In the genomic region with DNA sequence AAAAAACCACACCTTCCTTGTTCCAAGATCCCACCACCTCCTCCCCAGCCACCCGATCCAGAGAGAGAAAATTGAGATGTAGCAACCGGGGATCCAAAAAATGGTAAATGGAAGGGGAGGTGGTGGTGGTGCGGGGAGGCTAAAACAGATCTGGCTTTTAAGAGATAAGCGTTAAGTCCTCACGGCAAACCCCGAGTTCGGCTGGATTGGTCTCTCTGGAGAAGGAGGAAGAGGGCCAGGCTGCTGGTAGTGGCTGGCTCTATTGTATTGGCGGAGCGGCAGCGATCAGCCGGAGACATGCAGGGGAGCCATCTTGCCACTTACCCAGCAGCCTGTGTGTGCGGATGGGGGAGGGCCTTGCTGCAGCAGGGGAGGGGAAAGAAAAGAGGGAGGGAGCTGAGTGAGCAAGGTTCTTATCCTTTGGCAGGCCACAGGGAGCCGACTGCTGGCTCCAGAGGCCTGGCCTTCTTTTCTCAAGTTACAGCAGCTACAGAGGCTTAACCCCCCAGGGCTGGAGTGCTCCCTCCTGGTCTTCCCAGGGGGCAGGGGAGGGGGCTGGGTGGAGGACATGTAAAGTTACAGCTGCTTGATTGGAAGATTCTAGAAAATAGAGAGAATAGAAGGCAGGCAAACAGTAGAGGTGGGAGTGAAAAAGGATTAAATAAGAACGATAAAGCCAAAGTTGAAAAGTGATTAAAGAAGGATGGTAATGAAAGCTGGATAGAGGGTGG, we compare ENCODE assay signal across 8 cellular contexts. TPM values are rescaled to one million over a fixed set of nuclear protein-coding genes. Genes with fewer than 3 reads are reported as not detected.
A peak's percentile ranks its signal among the peaks of the same experiment; 100 is the strongest.
DNase-seq lines count a peak whose midpoint lies in the region; ATAC-seq and TF ChIP-seq lines count a peak whose summit lies in the region.

No MANE protein-coding gene starts in this region.

- H3K4me3 ChIP-seq in CD8-positive, alpha-beta T cell (ENCODE audit: low read depth, low read length) = peak overlapping the region; percentile 78
- H3K4me3 ChIP-seq in fibroblast of mammary gland (ENCODE audit: control insufficient read depth, low read depth, low read length) = peak overlapping the region; percentile 80

- CTCF ChIA-PET in CD8-positive, alpha-beta T cell (lab: Charles Lee) = interaction anchor here (0.6 to 5.2 kb wide), 14 partner anchors 9 to 1344 kb away, joined by 3 to 24 read pairs (median 7); a partner anchor contains a TSS

- DNase-seq in CD8-positive, alpha-beta T cell = peak; percentile 55 to 80 (median 75)
- DNase-seq in activated T-cell treated with anti-CD3 and anti-CD28 coated beads for 4 hours (peak; percentile 68), fibroblast of mammary gland (ENCODE audit: low read depth) (peak; percentile 92), nephron progenitor cell (peak; percentile 78), stromal cell of bone marrow (ENCODE audit: low read depth) (peak; percentile 89), NCI-H510A (lab: John Stamatoyannopoulos, UW) (no peak)

- H3K36me3 Mint-ChIP-seq in CD8-positive, alpha-beta T cell = peaks cover 76% of the 10 kb centered on the region
- peaks cover 52% of the 10 kb centered on the region for H3K36me3 Mint-ChIP-seq in nephron progenitor cell (ENCODE audit: low read depth)

- POLR2A ChIA-PET in CD8-positive, alpha-beta T cell (lab: Charles Lee) = interaction anchor here (0.8 to 2.5 kb wide), 4 partner anchors 9 to 231 kb away, joined by 3 to 16 read pairs (median 3); a partner anchor contains a TSS

- peak overlapping the region; percentile 61 for H3K27ac ChIP-seq in CD8-positive, alpha-beta T cell (ENCODE audit: low read depth, low read length)

- no peak for TF ChIP-seq CTCF in CD8-positive, alpha-beta T cell (IDR thresholded peaks at IDR 0.05)
- TF ChIP-seq CTCF in fibroblast of mammary gland (conservative IDR thresholded peaks at IDR 0.05; ENCODE audit: control insufficient read depth, insufficient read depth, low read depth, low read length) (no peak), nephron progenitor cell (IDR thresholded peaks at IDR 0.05) (no peak)

- no peaks in the 10 kb centered on the region for H3K27me3 ChIP-seq in CD8-positive, alpha-beta T cell (ENCODE audit: insufficient read depth, low read length)

- no peak for TF ChIP-seq EP300 in Ishikawa (IDR thresholded peaks at IDR 0.05; ENCODE audit: borderline replicate concordance)

- no peaks in the 10 kb centered on the region for H3K9me3 Mint-ChIP-seq in CD8-positive, alpha-beta T cell
- no peaks in the 10 kb centered on the region for H3K9me3 Mint-ChIP-seq in nephron progenitor cell

- TF ChIP-seq RAD21 in Ishikawa (IDR thresholded peaks at IDR 0.05; ENCODE audit: low read depth) = no peak

- H3K9me3 ChIP-seq in CD8-positive, alpha-beta T cell (ENCODE audit: low read length) = no peaks in the 10 kb centered on the region

- H3K27ac Mint-ChIP-seq in CD8-positive, alpha-beta T cell = peak overlapping the region; percentile 94
- H3K27ac Mint-ChIP-seq in nephron progenitor cell = peak overlapping the region; percentile 97

- H3K4me1 Mint-ChIP-seq in CD8-positive, alpha-beta T cell (ENCODE audit: low read depth) = peaks cover 41% of the 10 kb centered on the region
- H3K4me1 Mint-ChIP-seq in nephron progenitor cell = peaks cover 60% of the 10 kb centered on the region

- H3K4me1 ChIP-seq in CD8-positive, alpha-beta T cell (ENCODE audit: insufficient read depth, low read length) = peaks cover 28% of the 10 kb centered on the region

- ATAC-seq in CD8-positive, alpha-beta T cell = peak; percentile 93
- ATAC-seq in GM21526 (IDR thresholded peaks at IDR 0.05; ENCODE audit: low FRiP score, unreplicated experiment) = peak; percentile 70

- H3K27me3 Mint-ChIP-seq in CD8-positive, alpha-beta T cell (ENCODE audit: low read depth) = no peaks in the 10 kb centered on the region
- no peaks in the 10 kb centered on the region for H3K27me3 Mint-ChIP-seq in nephron progenitor cell (ENCODE audit: low read depth, poor library complexity)

- peaks cover 54% of the 10 kb centered on the region for H3K36me3 ChIP-seq in CD8-positive, alpha-beta T cell (ENCODE audit: insufficient read depth, low read length)

- H3K4me3 Mint-ChIP-seq in CD8-positive, alpha-beta T cell = peak overlapping the region; percentile 94
- peak overlapping the region; percentile 97 for H3K4me3 Mint-ChIP-seq in nephron progenitor cell

- intact Hi-C loops in CD8-positive, alpha-beta T cell (cut with DNase I, micrococcal nuclease) = loop anchor here (1.0 to 10.0 kb wide), 4 partner anchors 23 to 483 kb away; a partner anchor contains a TSS

TF ChIP-seq in Ishikawa, 13 proteins besides CTCF, POLR2A, EP300 and RAD21:
- TF ChIP-seq NFIC (IDR thresholded peaks at IDR 0.05) (no peak), TAF1 (IDR thresholded peaks at IDR 0.05; ENCODE audit: low read depth) (peak; percentile 94), TCF12 (IDR thresholded peaks at IDR 0.05; ENCODE audit: low read depth) (0 out of 2 replicates have a peak, but pooled peaks have one; percentile 40), YY1 (IDR thresholded peaks at IDR 0.05; ENCODE audit: low read depth) (peak; percentile 97), FOXM1 (IDR thresholded peaks at IDR 0.05; ENCODE audit: borderline replicate concordance, low read depth) (no peak), CEBPB (IDR thresholded peaks at IDR 0.05) (0 out of 2 replicates have a peak, but pooled peaks have one; percentile 7), CREB1 (IDR thresholded peaks at IDR 0.05; ENCODE audit: low read depth) (no peak), TEAD4 (IDR thresholded peaks at IDR 0.05) (peak; percentile 41), ZBTB7A (IDR thresholded peaks at IDR 0.05; ENCODE audit: low read depth) (no peak), EGR1 (IDR thresholded peaks at IDR 0.05) (peak; percentile 30; the same call in 1 of the 2 replicates)
- TF ChIP-seq, protein P1, sequence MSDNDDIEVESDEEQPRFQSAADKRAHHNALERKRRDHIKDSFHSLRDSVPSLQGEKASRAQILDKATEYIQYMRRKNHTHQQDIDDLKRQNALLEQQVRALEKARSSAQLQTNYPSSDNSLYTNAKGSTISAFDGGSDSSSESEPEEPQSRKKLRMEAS (IDR thresholded peaks at IDR 0.05) = no peak
- TF ChIP-seq, protein P2, sequence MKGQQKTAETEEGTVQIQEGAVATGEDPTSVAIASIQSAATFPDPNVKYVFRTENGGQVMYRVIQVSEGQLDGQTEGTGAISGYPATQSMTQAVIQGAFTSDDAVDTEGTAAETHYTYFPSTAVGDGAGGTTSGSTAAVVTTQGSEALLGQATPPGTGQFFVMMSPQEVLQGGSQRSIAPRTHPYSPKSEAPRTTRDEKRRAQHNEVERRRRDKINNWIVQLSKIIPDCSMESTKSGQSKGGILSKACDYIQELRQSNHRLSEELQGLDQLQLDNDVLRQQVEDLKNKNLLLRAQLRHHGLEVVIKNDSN (IDR thresholded peaks at IDR 0.05) = no peak
- TF ChIP-seq, protein P3, sequence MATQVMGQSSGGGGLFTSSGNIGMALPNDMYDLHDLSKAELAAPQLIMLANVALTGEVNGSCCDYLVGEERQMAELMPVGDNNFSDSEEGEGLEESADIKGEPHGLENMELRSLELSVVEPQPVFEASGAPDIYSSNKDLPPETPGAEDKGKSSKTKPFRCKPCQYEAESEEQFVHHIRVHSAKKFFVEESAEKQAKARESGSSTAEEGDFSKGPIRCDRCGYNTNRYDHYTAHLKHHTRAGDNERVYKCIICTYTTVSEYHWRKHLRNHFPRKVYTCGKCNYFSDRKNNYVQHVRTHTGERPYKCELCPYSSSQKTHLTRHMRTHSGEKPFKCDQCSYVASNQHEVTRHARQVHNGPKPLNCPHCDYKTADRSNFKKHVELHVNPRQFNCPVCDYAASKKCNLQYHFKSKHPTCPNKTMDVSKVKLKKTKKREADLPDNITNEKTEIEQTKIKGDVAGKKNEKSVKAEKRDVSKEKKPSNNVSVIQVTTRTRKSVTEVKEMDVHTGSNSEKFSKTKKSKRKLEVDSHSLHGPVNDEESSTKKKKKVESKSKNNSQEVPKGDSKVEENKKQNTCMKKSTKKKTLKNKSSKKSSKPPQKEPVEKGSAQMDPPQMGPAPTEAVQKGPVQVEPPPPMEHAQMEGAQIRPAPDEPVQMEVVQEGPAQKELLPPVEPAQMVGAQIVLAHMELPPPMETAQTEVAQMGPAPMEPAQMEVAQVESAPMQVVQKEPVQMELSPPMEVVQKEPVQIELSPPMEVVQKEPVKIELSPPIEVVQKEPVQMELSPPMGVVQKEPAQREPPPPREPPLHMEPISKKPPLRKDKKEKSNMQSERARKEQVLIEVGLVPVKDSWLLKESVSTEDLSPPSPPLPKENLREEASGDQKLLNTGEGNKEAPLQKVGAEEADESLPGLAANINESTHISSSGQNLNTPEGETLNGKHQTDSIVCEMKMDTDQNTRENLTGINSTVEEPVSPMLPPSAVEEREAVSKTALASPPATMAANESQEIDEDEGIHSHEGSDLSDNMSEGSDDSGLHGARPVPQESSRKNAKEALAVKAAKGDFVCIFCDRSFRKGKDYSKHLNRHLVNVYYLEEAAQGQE (IDR thresholded peaks at IDR 0.05; ENCODE audit: low read depth) = no peak
TF ChIP-seq in Ishikawa: peak in this region for 6.

RNA-seq across cellular contexts. Expression of a gene that starts 14.1 kb away (rescaled TPM):
- total RNA-seq in CD8-positive, alpha-beta T cell = 1 to 10 TPM; 1.5 to 2.1 TPM

RNA-seq across cellular contexts. Expression of a gene that starts 23.5 kb away (rescaled TPM):
- total RNA-seq in CD8-positive, alpha-beta T cell = 100 to 1,000 TPM; 303 to 313 TPM

RNA-seq across cellular contexts. Expression of a gene that starts 23.9 kb away (rescaled TPM):
- total RNA-seq in CD8-positive, alpha-beta T cell = 1 to 10 TPM; 3.5 to 3.8 TPM

RNA-seq across cellular contexts. Expression of a gene that starts 29.4 kb away (rescaled TPM):
- total RNA-seq in CD8-positive, alpha-beta T cell = not detected

RNA-seq across cellular contexts. Expression of a gene that starts 33.4 kb away (rescaled TPM):
- not detected for total RNA-seq in CD8-positive, alpha-beta T cell
